15 cellular contexts compared by ENCODE assay signal in genomic region chr19:43060254-43060653, GRCh38. TPM values are rescaled to one million over a fixed set of nuclear protein-coding genes. Genes with fewer than 3 reads are reported as not detected.
DNase-seq lines count a peak whose midpoint lies in the region; ATAC-seq and TF ChIP-seq lines count a peak whose summit lies in the region.
"Not testable (repeated sequence)": the region's sequence is repeated elsewhere in the genome, so short reads cannot be mapped to it uniquely, and the experiment has no call there.
"Had no signal": no experiment of that assay in that cellular context is flagged by ENCODE, and none has a peak within 500 bp of the region (broad histone marks: within the 10 kb centered on the region; RNA-seq: fewer than 3 reads in every experiment).

No MANE protein-coding gene starts in this region.

- H2BK5ac ChIP-seq in IMR-90 (ENCODE audit: low read depth, low read length, poor library complexity, severe bottlenecking), result peak overlapping the region; percentile 39

- not testable (repeated sequence) for H3K4me3 ChIP-seq in IMR-90 (ENCODE audit: insufficient read depth, low read depth, low read length); mammary epithelial cell (replicated peaks in 1 of 3; ENCODE audit: insufficient read depth in 1 of 3, low read depth in 2 of 3, low read length in 3 of 3); fibroblast of mammary gland (ENCODE audit: control insufficient read depth, low read depth, low read length); mesodermal cell (ENCODE audit: extremely low read depth, insufficient read depth, low read length, poor library complexity, severe bottlenecking)

- not testable (repeated sequence) for TF ChIP-seq POLR2A in IMR-90 (IDR thresholded peaks at IDR 0.05; ENCODE audit: low read depth, low read length)

- H3K4ac ChIP-seq in IMR-90 (ENCODE audit: low read depth, low read length), result not testable (repeated sequence)

- not testable (repeated sequence) for H3K9me3 ChIP-seq in IMR-90 (ENCODE audit: control insufficient read depth, insufficient read depth, low read length); mammary epithelial cell (replicated peaks; ENCODE audit: insufficient read depth, low read length); mesodermal cell (ENCODE audit: control insufficient read depth, low read length)

- not testable (repeated sequence) for BruUV-seq in IMR-90 (replicated peaks; lab: Mats Ljungman, UMichigan); mammary epithelial cell (replicated peaks; lab: Mats Ljungman, UMichigan)

- intact Hi-C loops in IMR-90 (cut with micrococcal nuclease); mammary epithelial cell (cut with micrococcal nuclease): not testable (repeated sequence)

- not testable (repeated sequence) for H3K79me2 ChIP-seq in mammary epithelial cell (ENCODE audit: insufficient read depth, low read length)

- TF ChIP-seq RAD21 in IMR-90 (IDR thresholded peaks at IDR 0.05; ENCODE audit: low read length), result not testable (repeated sequence)

- not testable (repeated sequence) for H2AK5ac ChIP-seq in IMR-90 (ENCODE audit: low read depth, low read length)

- not testable (repeated sequence) for TF ChIP-seq CTCF in IMR-90 (conservative IDR thresholded peaks at IDR 0.05; ENCODE audit: low read depth, low read length); mammary epithelial cell (conservative IDR thresholded peaks at IDR 0.05 in 1 of 2, IDR thresholded peaks at IDR 0.05 in 1 of 2; ENCODE audit: extremely low read depth in 1 of 2, insufficient read depth in 1 of 2, low read depth in 1 of 2, low read length in 2 of 2); fibroblast of mammary gland (conservative IDR thresholded peaks at IDR 0.05; ENCODE audit: control insufficient read depth, insufficient read depth, low read depth, low read length)

- not testable (repeated sequence) for H4K8ac ChIP-seq in IMR-90 (ENCODE audit: low read depth in 2 of 2, low read length in 2 of 2)

- in situ Hi-C loops in IMR-90 (cut with MboI; ENCODE audit: low sequenced_read_pairs); mammary epithelial cell (cut with MboI; ENCODE audit: low sequenced_read_pairs in 2 of 2): not testable (repeated sequence)

- not testable (repeated sequence) for H3K14ac ChIP-seq in IMR-90 (replicated peaks; ENCODE audit: low read depth, low read length)

- not testable (repeated sequence) for H3K79me1 ChIP-seq in IMR-90 (ENCODE audit: low read depth in 1 of 2, low read length in 2 of 2)

- not testable (repeated sequence) for H3K36me3 ChIP-seq in IMR-90 (ENCODE audit: control insufficient read depth, insufficient read depth, low read length); mammary epithelial cell (ENCODE audit: insufficient read depth, low read length); mesodermal cell (ENCODE audit: control insufficient read depth, insufficient read depth, low read length)

- not testable (repeated sequence) for H4K91ac ChIP-seq in IMR-90 (ENCODE audit: insufficient read depth, low read depth, low read length)

- H3K27me3 ChIP-seq in IMR-90 (ENCODE audit: control insufficient read depth, insufficient read depth, low read length); mammary epithelial cell (ENCODE audit: insufficient read depth, low read length): not testable (repeated sequence)

- not testable (repeated sequence) for H3K9me1 ChIP-seq in IMR-90 (ENCODE audit: insufficient read depth, low read length)

- H2AK9ac ChIP-seq in IMR-90 (replicated peaks; ENCODE audit: low read depth, low read length, poor library complexity), result not testable (repeated sequence)

- dilution Hi-C loops in IMR-90 (cut with HindIII; ENCODE audit: low sequenced_read_pairs, unreplicated experiment); mammary epithelial cell (cut with HindIII; ENCODE audit: low sequenced_read_pairs): not testable (repeated sequence)

- not testable (repeated sequence) for H2BK120ac ChIP-seq in IMR-90 (ENCODE audit: low read depth, low read length)

- H2AFZ ChIP-seq in IMR-90 (replicated peaks; ENCODE audit: low read length, poor library complexity); mammary epithelial cell (ENCODE audit: low read depth, low read length): not testable (repeated sequence)

- not testable (repeated sequence) for H2BK20ac ChIP-seq in IMR-90 (ENCODE audit: low read depth, low read length)

- H3K4me1 ChIP-seq in IMR-90 (ENCODE audit: control insufficient read depth, insufficient read depth, low read length); mesodermal cell (ENCODE audit: control insufficient read depth, insufficient read depth, low read length, poor library complexity, severe bottlenecking): not testable (repeated sequence)
- H3K4me1 ChIP-seq in mammary epithelial cell (ENCODE audit: insufficient read depth, low read length), result peaks cover 15% of the 10 kb centered on the region

- H3K23ac ChIP-seq in IMR-90 (ENCODE audit: low read depth, low read length), result not testable (repeated sequence)

- not testable (repeated sequence) for H3K4me2 ChIP-seq in IMR-90 (ENCODE audit: low read depth, low read length); mammary epithelial cell (ENCODE audit: insufficient read depth, low read depth, low read length)

- CTCF ChIA-PET in IMR-90 (lab: Yijun Ruan, JAX); mammary epithelial cell (lab: Charles Lee; ENCODE audit: low non-redundant PET): not testable (repeated sequence)

- not testable (repeated sequence) for H3K9ac ChIP-seq in IMR-90 (ENCODE audit: low read depth, low read length); mammary epithelial cell (ENCODE audit: insufficient read depth, low read length)

- not testable (repeated sequence) for ATAC-seq in IMR-90 (ENCODE audit: low read depth)

- H3K27ac ChIP-seq in IMR-90 (ENCODE audit: insufficient read depth, low read length); mammary epithelial cell (ENCODE audit: insufficient read depth, low read depth, low read length): not testable (repeated sequence)
- peak overlapping the region; percentile 29 for H3K27ac ChIP-seq in mesodermal cell (ENCODE audit: low read depth, low read length, severe bottlenecking)

- peak overlapping the region; percentile 37; the same call in 1 of the 2 replicates for H3K18ac ChIP-seq in IMR-90 (ENCODE audit: low read depth, low read length)

- not testable (repeated sequence) for H2BK15ac ChIP-seq in IMR-90 (ENCODE audit: low read depth, low read length)

- not testable (repeated sequence) for H4K20me1 ChIP-seq in IMR-90 (ENCODE audit: insufficient read depth, low read length); mammary epithelial cell (ENCODE audit: insufficient read depth, low read length)

- POLR2A ChIA-PET in IMR-90 (lab: Charles Lee; ENCODE audit: unreplicated experiment), result not testable (repeated sequence)

- H4K5ac ChIP-seq in IMR-90 (ENCODE audit: low read depth, low read length), result not testable (repeated sequence)

- DNase-seq in AG20443 (ENCODE audit: low spot score) (peak; percentile 13), GM04503 (ENCODE audit: low read depth) (peak; percentile 66), IMR-90 (peak; percentile 42), RPMI7951 (ENCODE audit: low read depth) (peak; percentile 71), mammary epithelial cell (peak; percentile 48), fibroblast of mammary gland (ENCODE audit: low read depth) (peak; percentile 60)

- not testable (repeated sequence) for H3K56ac ChIP-seq in IMR-90 (ENCODE audit: extremely low read depth, insufficient read depth, low read length)

- WGBS in IMR-90 (ENCODE audit: extremely low coverage in 2 of 2, insufficient read length in 1 of 2), 2 experiments, result no CpG with 5 or more reads among the region's 3 CpGs
- 71% methylated on average over 3 of the region's 3 CpGs for WGBS in mammary epithelial cell (ENCODE audit: low coverage, missing lambda C conversion rate)
- 54 to 56% methylated on average over 3 of the region's 3 CpGs for WGBS in mesodermal cell (ENCODE audit: insufficient coverage in 2 of 2), 2 experiments

RNA-seq across cellular contexts. Expression of gene PSG2, which starts 22.2 kb away (rescaled TPM):
- 0.18 and 0.28 TPM in 2 replicates for total RNA-seq in IMR-90 (2012; rRNA removed)
- polyA plus RNA-seq in IMR-90 (2012; rRNA removed), result 0.29 and 0.31 TPM in 2 replicates
- polyA plus RNA-seq in IMR-90 (2012; cell fraction: cytosol; rRNA removed), result 0.14 and 0.16 TPM in 2 replicates
- 0.28 TPM in 1 of 2 replicates, not detected in the other for polyA plus RNA-seq in IMR-90 (2012; cell fraction: nucleus; rRNA removed; ENCODE audit: low replicate concordance)
- not detected in 2 replicates for total RNA-seq in RPMI7951 (2014; rRNA removed; shearing (Covaris generic))
- not detected for total RNA-seq in mammary epithelial cell
- polyA plus RNA-seq in mammary epithelial cell, result 0.05 TPM
- not detected for polyA minus RNA-seq in mammary epithelial cell
- not detected for polyA plus RNA-seq in mesodermal cell (2013, experiment 1 of 2)
- polyA plus RNA-seq in mesodermal cell (2013, experiment 2 of 2), result not detected
- total RNA-seq: A673; Calu3; CD8-positive, alpha-beta memory T cell; GM12878; GM23338; H9 had no signal
- polyA plus RNA-seq: CD14-positive monocyte; CD8-positive, alpha-beta memory T cell; GM12878; GM23338; IgD-negative memory B cell had no signal

RNA-seq across cellular contexts. Expression of gene PSG11, which starts 34.0 kb away (rescaled TPM):
- 0.18 and 0.28 TPM in 2 replicates for total RNA-seq in IMR-90 (2012; rRNA removed)
- polyA plus RNA-seq in IMR-90 (2012; rRNA removed), result 0.07 and 0.23 TPM in 2 replicates
- 0.13 and 0.14 TPM in 2 replicates for polyA plus RNA-seq in IMR-90 (2012; cell fraction: cytosol; rRNA removed)
- 0.11 TPM in 1 of 2 replicates, not detected in the other for polyA plus RNA-seq in IMR-90 (2012; cell fraction: nucleus; rRNA removed; ENCODE audit: low replicate concordance)
- 0.29 TPM in 1 of 2 replicates, not detected in the other for total RNA-seq in RPMI7951 (2014; rRNA removed; shearing (Covaris generic))
- not detected for total RNA-seq in mammary epithelial cell
- polyA plus RNA-seq in mammary epithelial cell, result not detected
- not detected for polyA minus RNA-seq in mammary epithelial cell
- polyA plus RNA-seq in mesodermal cell (2013, experiment 1 of 2), result not detected
- not detected for polyA plus RNA-seq in mesodermal cell (2013, experiment 2 of 2)
- total RNA-seq: A673; Calu3; CD8-positive, alpha-beta memory T cell; GM12878; GM23338; H9 had no signal
- polyA plus RNA-seq: CD14-positive monocyte; CD8-positive, alpha-beta memory T cell; GM12878; GM23338; IgD-negative memory B cell had no signal

Comparison
In these comparisons a context has a peak if more than half of its experiments do, and no peak if none do; other contexts are left out.
1. DNase-seq: peak in every context shown above with its lines; median percentile 71 in RPMI7951; 66 in GM04503; 60 in fibroblast of mammary gland; 48 in mammary epithelial cell; 42 in IMR-90; 13 in AG20443.